In the genomic region with DNA sequence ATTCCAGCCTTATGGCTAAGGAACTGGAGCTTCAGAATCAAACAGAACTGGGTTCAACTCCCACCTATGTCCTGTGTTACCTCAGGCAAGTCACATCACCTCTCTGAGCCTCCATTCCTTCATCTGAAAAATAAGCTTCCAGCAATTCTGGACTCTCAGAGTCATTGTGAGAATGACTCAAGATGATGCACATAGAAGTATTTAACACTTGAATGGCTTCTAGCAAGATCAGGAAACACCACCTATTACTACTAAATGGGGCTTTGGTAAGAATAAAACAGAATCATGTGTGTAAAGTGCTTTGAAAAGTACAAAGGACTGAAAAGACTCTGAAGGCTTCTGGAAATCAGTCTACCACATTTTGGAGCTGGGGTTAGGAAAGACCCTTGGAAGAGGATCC, we compare ENCODE assay signal across 26 cellular contexts. TPM values are rescaled to one million over a fixed set of nuclear protein-coding genes. Genes with fewer than 3 reads are reported as not detected.
DNase-seq lines count a peak whose midpoint lies in the region; ATAC-seq, FAIRE-seq and TF ChIP-seq lines count a peak whose summit lies in the region.
"Had no signal": no experiment of that assay in that cellular context is flagged by ENCODE, and none has a peak within 500 bp of the region (broad histone marks: within the 10 kb centered on the region; RNA-seq: fewer than 3 reads in every experiment).

No MANE protein-coding gene starts in this region.

- no peak overlapping the region for H3K27ac Mint-ChIP-seq in Caco-2 (ENCODE audit: unreplicated experiment)
- H3K27ac Mint-ChIP-seq: CD14-positive monocyte; CD4-positive, alpha-beta T cell; CD8-positive, alpha-beta memory T cell; HFFc6 had no signal

- no peaks in the 10 kb centered on the region for H3K9me3 Mint-ChIP-seq in Caco-2 (ENCODE audit: unreplicated experiment)
- H3K9me3 Mint-ChIP-seq: CD4-positive, alpha-beta T cell had no signal

- peak; percentile 17 for DNase-seq in RCC 7860 (ENCODE audit: low spot score)
- peak; percentile 25 for DNase-seq in epithelial cell of esophagus (ENCODE audit: low read depth)
- peak; percentile 1 for DNase-seq in kidney glomerular epithelial cell (lab: John Stamatoyannopoulos, UW)
- DNase-seq in Caco-2, result no peak
- no peak for DNase-seq in activated CD4-positive, alpha-beta T cell treated with anti-CD3 and anti-CD28 coated beads, Interleukin-2, amount 50 U/mL, for 48 hours
- no peak for DNase-seq in NCI-H446 (lab: John Stamatoyannopoulos, UW)
- DNase-seq: 8988T; ACHN; AML-193; BE2C; Calu3; CD4-positive, alpha-beta T cell; CD8-positive, alpha-beta memory T cell; DMS53; DMS79 treated with DMSO at 0.1 percent for 48 hours; GF-D8; GOT3; HFFc6 had no signal

- H3K36me3 Mint-ChIP-seq in Caco-2 (ENCODE audit: insufficient read depth, unreplicated experiment), result no peaks in the 10 kb centered on the region
- H3K36me3 Mint-ChIP-seq: CD14-positive monocyte; CD8-positive, alpha-beta memory T cell had no signal

- ATAC-seq in GM19463 (IDR thresholded peaks at IDR 0.05; ENCODE audit: unreplicated experiment), result no peak
- ATAC-seq: A549 had no signal

- no peak for TF ChIP-seq CTCF in epithelial cell of esophagus (IDR thresholded peaks at IDR 0.05; ENCODE audit: insufficient read depth, low read depth, low read length, missing control alignments)
- TF ChIP-seq CTCF in Caco-2 (IDR thresholded peaks at IDR 0.05; ENCODE audit: insufficient read depth in 1 of 2, low read depth in 1 of 2, low read length in 1 of 2, severe bottlenecking in 1 of 2, unreplicated experiment in 1 of 2), result no peak

- H3K9me3 ChIP-seq in Caco-2, result peaks cover 7% of the 10 kb centered on the region; the same call in 1 of the 2 replicates
- H3K9me3 ChIP-seq: A549, BE2C, HAP-1 had no signal

- no peaks in the 10 kb centered on the region for H3K27me3 ChIP-seq in Caco-2 (replicated peaks; ENCODE audit: control insufficient read depth, insufficient read depth, low read length)
- H3K27me3 ChIP-seq: BLaER1 treated with 17β-estradiol and CSF1 and Interleukin-3, amounts not matched to agents 10 nM and 100 nM had no signal

- CTCF ChIA-PET in Caco-2 (lab: Charles Lee), result no interaction called here

- FAIRE-seq in RCC 7860 (lab: Jason Lieb, UNC), result no peak
- FAIRE-seq: A549, GM12891, GM18507, H54 had no signal

- H3K36me3 ChIP-seq in Caco-2 (ENCODE audit: control insufficient read depth, insufficient read depth, low read length), result no peaks in the 10 kb centered on the region
- H3K36me3 ChIP-seq: BE2C; BLaER1 treated with 17β-estradiol and CSF1 and Interleukin-3, amounts not matched to agents 10 nM and 100 nM; HAP-1 had no signal

- no peaks in the 10 kb centered on the region for H3K4me1 ChIP-seq in Caco-2
- H3K4me1 ChIP-seq: A549; BE2C; BLaER1 treated with 17β-estradiol and CSF1 and Interleukin-3, amounts not matched to agents 10 nM and 100 nM; HAP-1 had no signal

- H3K4me3 ChIP-seq in epithelial cell of esophagus (ENCODE audit: low read length) (no peak overlapping the region), Caco-2 (ENCODE audit: low read depth, low read length) (no peak overlapping the region)
- H3K4me3 ChIP-seq: A549; BLaER1 treated with 17β-estradiol and CSF1 and Interleukin-3, amounts not matched to agents 10 nM and 100 nM; HAP-1 had no signal

- intact Hi-C loops in Caco-2 (cut with micrococcal nuclease; ENCODE audit: unreplicated experiment), result no loop called here

- BruUV-seq in Caco-2 (replicated peaks; lab: Mats Ljungman, UMichigan), result no TSS peak

- H3K27me3 Mint-ChIP-seq in Caco-2 (ENCODE audit: insufficient read depth, unreplicated experiment), result no peaks in the 10 kb centered on the region

- no peak overlapping the region for H3K4me3 Mint-ChIP-seq in Caco-2 (ENCODE audit: unreplicated experiment)
- H3K4me3 Mint-ChIP-seq: CD4-positive, alpha-beta T cell; CD8-positive, alpha-beta memory T cell; HFFc6 had no signal

- POLR2A ChIA-PET in Caco-2 (lab: Charles Lee), result no interaction called here

- no peaks in the 10 kb centered on the region for H3K4me1 Mint-ChIP-seq in Caco-2 (ENCODE audit: low read depth, unreplicated experiment)
- H3K4me1 Mint-ChIP-seq: CD14-positive monocyte; CD8-positive, alpha-beta memory T cell had no signal

RNA-seq across cellular contexts. Expression of a gene that starts 30.8 kb away (rescaled TPM):
- 0.65 TPM in 1 of 2 replicates, not detected in the other for total RNA-seq in Caco-2 (2022)
- total RNA-seq: CD4-positive, alpha-beta T cell; CD8-positive, alpha-beta memory T cell had no signal

RNA-seq across cellular contexts. Expression of a gene that starts 38.5 kb away (rescaled TPM):
- total RNA-seq in Caco-2 (2022), result 18.5 and 19.4 TPM in 2 replicates

Comparison
In these comparisons a context has a peak if more than half of its experiments do, and no peak if none do; other contexts are left out.
1. DNase-seq: peak in RCC 7860 (single experiment), epithelial cell of esophagus (single experiment) and kidney glomerular epithelial cell (single experiment); none in Caco-2 (0 of 2), activated CD4-positive, alpha-beta T cell treated with anti-CD3 and anti-CD28 coated beads, Interleukin-2, amount 50 U/mL, for 48 hours (0 of 2) and NCI-H446 (0 of 2).